Comparison of ENCODE assay signal across 8 cellular contexts in the genomic region with DNA sequence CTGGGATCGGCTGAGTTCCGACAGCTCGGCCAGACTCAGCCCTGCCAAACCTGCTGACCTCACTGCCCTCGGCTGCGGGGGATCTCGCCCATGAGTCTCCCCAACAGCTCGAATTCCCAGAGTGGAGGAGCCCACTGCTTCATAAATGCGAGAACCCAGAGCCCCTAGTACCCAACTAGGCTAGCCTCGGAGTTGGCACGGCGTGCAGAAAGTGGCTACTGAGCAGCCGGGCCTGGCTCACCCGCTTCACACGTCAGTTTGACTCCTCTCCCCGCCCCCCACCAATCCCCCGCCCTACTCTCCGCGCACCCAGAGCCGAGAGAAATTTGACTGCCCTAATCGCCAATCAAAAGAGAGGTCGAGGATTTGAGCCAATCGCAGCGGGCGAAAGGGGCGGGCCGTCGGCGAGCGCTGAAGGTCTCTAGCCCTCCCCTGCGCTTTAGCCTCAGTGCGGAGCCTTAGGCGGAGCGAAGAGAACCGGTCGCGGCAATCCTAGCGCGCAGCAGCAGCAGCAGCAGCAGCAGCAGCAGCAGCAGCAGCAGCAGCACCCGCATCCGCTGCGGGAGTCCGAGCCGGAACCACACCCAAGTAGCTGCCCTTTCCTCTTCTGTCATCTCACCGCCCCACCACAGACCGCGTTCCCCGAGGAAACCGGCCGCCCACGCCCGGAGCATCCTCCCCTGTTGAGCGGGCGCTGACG. TPM values are rescaled to one million over a fixed set of nuclear protein-coding genes. Genes with fewer than 3 reads are reported as not detected.
A peak's percentile ranks its signal among the peaks of the same experiment; 100 is the strongest.
DNase-seq lines count a peak whose midpoint lies in the region; ATAC-seq and TF ChIP-seq lines count a peak whose summit lies in the region.

Gene GLS, plus strand, starts transcription at position 448 of the 700 bp plus-strand sequence. CDS start 264 bp downstream, outside the sequence.

- H3K4me1 Mint-ChIP-seq in HFFc6 (ENCODE audit: low read depth): peaks cover 19% of the 10 kb centered on the region
- H3K4me1 Mint-ChIP-seq in activated naive CD4-positive, alpha-beta T cell treated with anti-CD3 and anti-CD28 coated beads, Interleukin-2, amount 10 ng/mL, durations not matched to agents 7 days and 5 days: peaks cover 50% of the 10 kb centered on the region

- H3K4me1 ChIP-seq in gastroesophageal sphincter: peaks cover 3 to 36% (median 4%) of the 10 kb centered on the region in 3 donors

- WGBS in gastroesophageal sphincter (ENCODE audit: low coverage in 1 of 2), 2 donors: no CpG with 5 or more reads among the region's 54 CpGs

- peaks cover 40% of the 10 kb centered on the region for H3K36me3 Mint-ChIP-seq in HFFc6 (ENCODE audit: low read depth)
- peaks cover 26% of the 10 kb centered on the region for H3K36me3 Mint-ChIP-seq in activated naive CD4-positive, alpha-beta T cell treated with anti-CD3 and anti-CD28 coated beads, Interleukin-2, amount 10 ng/mL, durations not matched to agents 7 days and 5 days

- CTCF ChIA-PET in activated naive CD4-positive, alpha-beta T cell treated with anti-CD3 and anti-CD28 coated beads, Interleukin-2, amount 10 ng/mL, durations not matched to agents 7 days and 5 days (lab: Charles Lee): interaction anchor here (1.1 kb wide), 1 partner anchor 30 kb away, joined by 6 read pairs; no protein-coding TSS in a partner anchor

- H3K27ac ChIP-seq in SK-N-MC (peak within 1 kb of the TSS; percentile 54; the same call in 1 of the 2 replicates), gastroesophageal sphincter (peak within 1 kb of the TSS; percentile 90 to 96 (median 92))

- DNase-seq in GM04503 (ENCODE audit: low read depth): peak; percentile 88
- DNase-seq in HFFc6: peak; percentile 97
- peak; percentile 98 for DNase-seq in NB4 (ENCODE audit: low read depth)
- peak; percentile 86 for DNase-seq in SK-N-MC (ENCODE audit: low read depth, low spot score)
- peak; percentile 97 for DNase-seq in activated naive CD4-positive, alpha-beta T cell treated with anti-CD3 and anti-CD28 coated beads, Interleukin-2, amount 10 ng/mL, durations not matched to agents 7 days and 5 days
- DNase-seq in non-pigmented ciliary epithelial cell (ENCODE audit: low read depth): peak; percentile 85
- DNase-seq in superior temporal gyrus (ENCODE audit: extremely low spot score): peak; percentile 99

- peaks cover 8% of the 10 kb centered on the region for H3K27me3 Mint-ChIP-seq in HFFc6 (ENCODE audit: insufficient read depth)
- H3K27me3 Mint-ChIP-seq in activated naive CD4-positive, alpha-beta T cell treated with anti-CD3 and anti-CD28 coated beads, Interleukin-2, amount 10 ng/mL, durations not matched to agents 7 days and 5 days: peaks cover 3% of the 10 kb centered on the region

- TF ChIP-seq POLR2A in NB4 (IDR thresholded peaks at IDR 0.05; ENCODE audit: extremely low read depth, insufficient read length) (peak; percentile 96), gastroesophageal sphincter (IDR thresholded peaks at IDR 0.05) (peak; percentile 98 to 99)

- TF ChIP-seq CTCF in HFFc6 (IDR thresholded peaks at IDR 0.05): no peak
- no peak for TF ChIP-seq CTCF in NB4 (IDR thresholded peaks at IDR 0.05; ENCODE audit: low read depth, low read length)
- TF ChIP-seq CTCF in gastroesophageal sphincter (IDR thresholded peaks at IDR 0.05): no peak

- no peaks in the 10 kb centered on the region for H3K27me3 ChIP-seq in gastroesophageal sphincter

- peak within 1 kb of the TSS; percentile 92 for H3K4me3 ChIP-seq in NB4 (ENCODE audit: low read depth, low read length)
- peak within 1 kb of the TSS; percentile 99 for H3K4me3 ChIP-seq in SK-N-MC
- H3K4me3 ChIP-seq in gastroesophageal sphincter: peak within 1 kb of the TSS; percentile 89 to 96

- H3K36me3 ChIP-seq in SK-N-MC (ENCODE audit: insufficient read depth, low read length) (no peaks in the 10 kb centered on the region; the same call in 1 of the 2 replicates), gastroesophageal sphincter (no peaks in the 10 kb centered on the region)

- peak within 1 kb of the TSS; percentile 93 for H3K27ac Mint-ChIP-seq in HFFc6
- peak within 1 kb of the TSS; percentile 99 for H3K27ac Mint-ChIP-seq in activated naive CD4-positive, alpha-beta T cell treated with anti-CD3 and anti-CD28 coated beads, Interleukin-2, amount 10 ng/mL, durations not matched to agents 7 days and 5 days

- H3K9me3 ChIP-seq in SK-N-MC (ENCODE audit: low read depth, low read length): no peaks in the 10 kb centered on the region
- no peaks in the 10 kb centered on the region for H3K9me3 ChIP-seq in gastroesophageal sphincter

- H3K9ac ChIP-seq in SK-N-MC (ENCODE audit: insufficient read length): peak within 1 kb of the TSS; percentile 80

- TF ChIP-seq EP300 in gastroesophageal sphincter (IDR thresholded peaks at IDR 0.05): no peak

- peaks cover 3% of the 10 kb centered on the region; the same call in 1 of the 2 replicates for H3K9me3 Mint-ChIP-seq in HFFc6
- H3K9me3 Mint-ChIP-seq in activated naive CD4-positive, alpha-beta T cell treated with anti-CD3 and anti-CD28 coated beads, Interleukin-2, amount 10 ng/mL, durations not matched to agents 7 days and 5 days: no peaks in the 10 kb centered on the region

- H3K4me3 Mint-ChIP-seq in HFFc6: peak within 1 kb of the TSS; percentile 96
- peak within 1 kb of the TSS; percentile 94 for H3K4me3 Mint-ChIP-seq in activated naive CD4-positive, alpha-beta T cell treated with anti-CD3 and anti-CD28 coated beads, Interleukin-2, amount 10 ng/mL, durations not matched to agents 7 days and 5 days

- ATAC-seq in gastroesophageal sphincter: peak; percentile 97

RNA-seq across cellular contexts. Expression of gene GLS, which starts in this region (rescaled TPM):
- 100 to 1,000 TPM; 191 to 431 (median 201) TPM for total RNA-seq in HFFc6 (2021; fragmentation: NEBNext Ultra II Directional; extraction: Animal tissue kit (Norgen Biotek cat#: 25700))
- 100 to 1,000 TPM in 3 of 4 donors, 10 to 100 TPM in 1; 85.4 to 219 (median 117) TPM for total RNA-seq in gastroesophageal sphincter

Comparison
In these comparisons a context has a peak if more than half of its experiments do, and no peak if none do; other contexts are left out.
1. Peak in every context shown above with its lines: DNase-seq, ATAC-seq, H3K4me3 ChIP-seq and H3K27ac ChIP-seq.